In the genomic region with DNA sequence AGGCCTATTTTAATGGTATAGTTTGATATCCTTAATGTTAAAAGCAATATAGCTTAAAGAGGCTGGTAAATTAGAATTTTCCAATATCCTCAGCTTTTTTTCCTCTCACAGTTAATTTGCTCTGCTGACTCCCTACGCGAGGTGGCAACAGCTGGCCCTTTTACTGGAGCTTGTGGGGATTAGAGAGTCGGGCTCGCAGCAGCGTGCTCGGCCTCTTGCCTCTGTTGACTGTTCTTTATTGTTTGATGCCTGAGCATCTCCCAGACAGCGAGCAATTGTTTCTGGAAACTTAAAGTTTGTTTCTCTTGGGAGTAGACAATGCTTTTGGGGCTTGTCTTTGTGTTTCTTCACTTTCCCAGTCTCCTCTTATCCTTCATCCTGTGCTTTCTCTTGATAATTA, we compare ENCODE assay signal across 21 cellular contexts.
A peak's percentile ranks its signal among the peaks of the same experiment; 100 is the strongest.
DNase-seq lines count a peak whose midpoint lies in the region; ATAC-seq and TF ChIP-seq lines count a peak whose summit lies in the region.
"Had no signal": no experiment of that assay in that cellular context is flagged by ENCODE, and none has a peak within 500 bp of the region (broad histone marks: within the 10 kb centered on the region; RNA-seq: fewer than 3 reads in every experiment).

No MANE protein-coding gene starts in this region.

- H3K27ac Mint-ChIP-seq in brain = no peak overlapping the region
- H3K27ac Mint-ChIP-seq: activated naive CD4-positive, alpha-beta T cell treated with anti-CD3 and anti-CD28 coated beads, Interleukin-2, amount 50 U/mL, for 24 hours; nephron progenitor cell; stimulated activated naive B cell treated with anti-CD40 and anti-IgM and Interleukin-4, amounts not matched to agents 10 μg/mL and 1 μg/mL and 100 μg/mL, for 72 hours had no signal

- peak; percentile 26 to 58 for TF ChIP-seq CTCF in brain (conservative IDR thresholded peaks at IDR 0.05)
- peak; percentile 23 for TF ChIP-seq CTCF in retinal pigment epithelial cell (conservative IDR thresholded peaks at IDR 0.05; ENCODE audit: low read depth, low read length)

- DNase-seq in NCI-H2171 treated with DMSO at 0.1 percent for 48 hours (lab: John Stamatoyannopoulos, UW) (peak; percentile 60), medulla oblongata (ENCODE audit: extremely low spot score) (peak; percentile 86), retinal pigment epithelial cell (ENCODE audit: low read depth) (no peak), NCI-H446 (lab: John Stamatoyannopoulos, UW) (no peak), AG20443 (ENCODE audit: low spot score) (no peak)
- DNase-seq in stimulated activated CD4-positive, alpha-beta T cell treated with anti-CD3 and anti-CD28 coated beads, Interleukin-2, amount 100 ng/mL, for 24 hours = no peak
- DNase-seq: activated CD4-positive, alpha-beta T cell treated with anti-CD3 and anti-CD28 coated beads for 1 hour; colonic mucosa; COR-L47; NCI-H1105 treated with DMSO at 0.1 percent for 48 hours; NCI-H774; nephron progenitor cell; PC-9; stimulated activated naive B cell treated with anti-CD40 and anti-IgM and Interleukin-4, amounts not matched to agents 10 μg/mL and 1 μg/mL and 100 μg/mL, for 72 hours; T-helper 9 cell; thyroid gland had no signal

- no peaks in the 10 kb centered on the region for H3K27me3 Mint-ChIP-seq in brain
- H3K27me3 Mint-ChIP-seq: activated naive CD4-positive, alpha-beta T cell treated with anti-CD3 and anti-CD28 coated beads, Interleukin-2, amount 50 U/mL, for 24 hours; stimulated activated naive B cell treated with anti-CD40 and anti-IgM and Interleukin-4, amounts not matched to agents 10 μg/mL and 1 μg/mL and 100 μg/mL, for 72 hours had no signal

- H3K4me3 Mint-ChIP-seq in brain = no peak overlapping the region
- H3K4me3 Mint-ChIP-seq: activated naive CD4-positive, alpha-beta T cell treated with anti-CD3 and anti-CD28 coated beads, Interleukin-2, amount 50 U/mL, for 24 hours; nephron progenitor cell; stimulated activated naive B cell treated with anti-CD40 and anti-IgM and Interleukin-4, amounts not matched to agents 10 μg/mL and 1 μg/mL and 100 μg/mL, for 72 hours had no signal

- ATAC-seq in HG03135 (IDR thresholded peaks at IDR 0.05; ENCODE audit: unreplicated experiment) = no peak
- ATAC-seq: stimulated activated naive B cell treated with anti-CD40 and anti-IgM and Interleukin-4, amounts not matched to agents 10 μg/mL and 1 μg/mL and 100 μg/mL, for 72 hours had no signal

- H3K9me3 Mint-ChIP-seq in brain = no peaks in the 10 kb centered on the region
- H3K9me3 Mint-ChIP-seq: activated naive CD4-positive, alpha-beta T cell treated with anti-CD3 and anti-CD28 coated beads, Interleukin-2, amount 50 U/mL, for 24 hours; nephron progenitor cell; stimulated activated naive B cell treated with anti-CD40 and anti-IgM and Interleukin-4, amounts not matched to agents 10 μg/mL and 1 μg/mL and 100 μg/mL, for 72 hours had no signal

- peaks cover 62% of the 10 kb centered on the region for H3K36me3 Mint-ChIP-seq in brain

- peaks cover 11% of the 10 kb centered on the region for H3K4me1 Mint-ChIP-seq in brain
- H3K4me1 Mint-ChIP-seq: nephron progenitor cell had no signal

- H3K4me3 ChIP-seq in retinal pigment epithelial cell (ENCODE audit: low read length) = no peak overlapping the region
- H3K4me3 ChIP-seq: colonic mucosa, PC-9, right atrium auricular region, SK-N-MC, thyroid gland had no signal

Comparison
In these comparisons a context has a peak if more than half of its experiments do, and no peak if none do; other contexts are left out.
1. DNase-seq: peak in NCI-H2171 treated with DMSO at 0.1 percent for 48 hours (single experiment) and medulla oblongata (single experiment); none in retinal pigment epithelial cell (single experiment), NCI-H446 (0 of 2), stimulated activated CD4-positive, alpha-beta T cell treated with anti-CD3 and anti-CD28 coated beads, Interleukin-2, amount 100 ng/mL, for 24 hours (0 of 2) and AG20443 (single experiment).